In genomic region chr3:179977356-179977755, GRCh38 we compare ENCODE assay signal across 29 cellular contexts. TPM values are rescaled to one million over a fixed set of nuclear protein-coding genes. Genes with fewer than 3 reads are reported as not detected.
"Had no signal": no experiment of that assay in that cellular context is flagged by ENCODE, and none has a peak within 500 bp of the region (broad histone marks: within the 10 kb centered on the region; RNA-seq: fewer than 3 reads in every experiment).

No MANE protein-coding gene starts in this region.

- H3K4me3 ChIP-seq: body of pancreas, cardiac muscle cell, testis, vagina had no signal

- DNase-seq: activated CD4-positive, alpha-beta T cell treated with anti-CD3 and anti-CD28 coated beads, Interleukin-2, amount 50 U/mL, for 4 hours; activated CD8-positive, alpha-beta memory T cell treated with anti-CD3 and anti-CD28 coated beads, Interleukin-2, amount 50 U/mL, for 48 hours; activated naive CD4-positive, alpha-beta T cell treated with anti-CD3 and anti-CD28 coated beads for 36 hours; activated T-cell treated with anti-CD3 and anti-CD28 coated beads, Interleukin-2, amount 50 U/mL, for 4 hours; anterior cingulate cortex; body of pancreas; effector CD8-positive, alpha-beta T cell; hippocampal formation; left ventricle myocardium superior; midbrain; natural killer cell; posterior cingulate gyrus; small intestine; stimulated activated CD4-positive, alpha-beta T cell treated with anti-CD3 and anti-CD28 coated beads, Interleukin-2, amount 100 ng/mL, for 24 hours; stimulated activated naive CD8-positive, alpha-beta T cell treated with anti-CD3 and anti-CD28 coated beads, Interleukin-15, amount 100 ng/mL, for 72 hours; T-cell; testis had no signal

- H3K4me3 Mint-ChIP-seq: activated naive CD4-positive, alpha-beta T cell treated with anti-CD3 and anti-CD28 coated beads for 36 hours; activated T-cell treated with anti-CD3 and anti-CD28 coated beads, Interleukin-2, amount 50 U/mL, for 4 hours; dendritic cell treated with granulocyte-macrophage colony-stimulating factor and Interleukin-4, amounts not matched to agents 40 ng/mL and 50 ng/mL, for 4 days; natural killer cell; stimulated activated effector memory CD8-positive, alpha-beta T cell treated with anti-CD3 and anti-CD28 coated beads, Interleukin-12 subunit alpha, Interleukin-12 subunit beta, amount 100 ng/mL, for 72 hours; stimulated activated naive CD8-positive, alpha-beta T cell treated with anti-CD3 and anti-CD28 coated beads, Interleukin-15, amount 100 ng/mL, for 72 hours; T-cell; T-helper 2 cell treated with Interferon-gamma antibody and Interleukin-4, amounts not matched to agents 5 μg/mL and 100 μg/mL, for 36 hours; type B pancreatic cell had no signal

- H3K27me3 ChIP-seq: body of pancreas, cardiac muscle cell, testis, vagina had no signal

- H3K27ac ChIP-seq: body of pancreas, cardiac muscle cell, testis, vagina had no signal

- H3K9me3 Mint-ChIP-seq: activated naive CD4-positive, alpha-beta T cell treated with anti-CD3 and anti-CD28 coated beads for 36 hours; activated T-cell treated with anti-CD3 and anti-CD28 coated beads, Interleukin-2, amount 50 U/mL, for 4 hours; activated T-helper 2 cell treated with anti-CD3 and anti-CD28 coated beads, Interferon-gamma antibody, Interleukin-2, Interleukin-4, amounts not matched to agents 10 μg/mL and 5 μg/mL and 100 μg/mL, durations not matched to agents 14 hours and 24 hours and 36 hours; dendritic cell treated with granulocyte-macrophage colony-stimulating factor and Interleukin-4, amounts not matched to agents 40 ng/mL and 50 ng/mL, for 4 days; stimulated activated naive CD8-positive, alpha-beta T cell treated with anti-CD3 and anti-CD28 coated beads, Interleukin-15, amount 100 ng/mL, for 72 hours; T-cell; T-helper 2 cell treated with Interferon-gamma antibody and Interleukin-4, amounts not matched to agents 5 μg/mL and 100 μg/mL, for 36 hours; type B pancreatic cell had no signal

- H3K36me3 ChIP-seq: cardiac muscle cell, vagina had no signal

- H3K36me3 Mint-ChIP-seq: natural killer cell; stimulated activated effector memory CD8-positive, alpha-beta T cell treated with anti-CD3 and anti-CD28 coated beads, Interleukin-12 subunit alpha, Interleukin-12 subunit beta, amount 100 ng/mL, for 72 hours; T-cell; type B pancreatic cell had no signal

- H3K4me1 Mint-ChIP-seq: natural killer cell; stimulated activated effector memory CD8-positive, alpha-beta T cell treated with anti-CD3 and anti-CD28 coated beads, Interleukin-12 subunit alpha, Interleukin-12 subunit beta, amount 100 ng/mL, for 72 hours; stimulated activated naive CD8-positive, alpha-beta T cell treated with anti-CD3 and anti-CD28 coated beads, Interleukin-15, amount 100 ng/mL, for 72 hours; T-cell had no signal

- H3K9me3 ChIP-seq: body of pancreas, testis, vagina had no signal

- H3K27me3 Mint-ChIP-seq: dendritic cell treated with granulocyte-macrophage colony-stimulating factor and Interleukin-4, amounts not matched to agents 40 ng/mL and 50 ng/mL, for 4 days; stimulated activated naive CD8-positive, alpha-beta T cell treated with anti-CD3 and anti-CD28 coated beads, Interleukin-15, amount 100 ng/mL, for 72 hours had no signal

- H3K27ac Mint-ChIP-seq: activated naive CD4-positive, alpha-beta T cell treated with anti-CD3 and anti-CD28 coated beads for 36 hours; activated T-helper 2 cell treated with anti-CD3 and anti-CD28 coated beads, Interferon-gamma antibody, Interleukin-2, Interleukin-4, amounts not matched to agents 10 μg/mL and 5 μg/mL and 100 μg/mL, durations not matched to agents 14 hours and 24 hours and 36 hours; dendritic cell treated with granulocyte-macrophage colony-stimulating factor and Interleukin-4, amounts not matched to agents 40 ng/mL and 50 ng/mL, for 4 days; natural killer cell; stimulated activated effector memory CD8-positive, alpha-beta T cell treated with anti-CD3 and anti-CD28 coated beads, Interleukin-12 subunit alpha, Interleukin-12 subunit beta, amount 100 ng/mL, for 72 hours; stimulated activated naive CD8-positive, alpha-beta T cell treated with anti-CD3 and anti-CD28 coated beads, Interleukin-15, amount 100 ng/mL, for 72 hours; T-cell; T-helper 2 cell treated with Interferon-gamma antibody and Interleukin-4, amounts not matched to agents 5 μg/mL and 100 μg/mL, for 36 hours; type B pancreatic cell had no signal

- H3K4me1 ChIP-seq: body of pancreas, testis, vagina had no signal

- ATAC-seq: activated T-cell treated with anti-CD3 and anti-CD28 coated beads, Interleukin-2, amount 50 U/mL, for 4 hours; body of pancreas; esophagus mucosa; left ventricle myocardium superior; natural killer cell; sciatic nerve; stimulated activated effector memory CD8-positive, alpha-beta T cell treated with anti-CD3 and anti-CD28 coated beads, Interleukin-12 subunit alpha, Interleukin-12 subunit beta, amount 100 ng/mL, for 72 hours; stimulated activated naive CD8-positive, alpha-beta T cell treated with anti-CD3 and anti-CD28 coated beads, Interleukin-15, amount 100 ng/mL, for 72 hours; T-cell had no signal

RNA-seq across cellular contexts. Expression of gene PEX5L, which starts 59.4 kb away (rescaled TPM):
- total RNA-seq: activated CD8-positive, alpha-beta memory T cell treated with anti-CD3 and anti-CD28 coated beads for 36 hours; activated naive CD4-positive, alpha-beta T cell treated with anti-CD3 and anti-CD28 coated beads for 36 hours; chondrocyte; endothelial cell of umbilical vein; esophagus mucosa; natural killer cell; T-cell; vagina had no signal
- polyA plus RNA-seq: endothelial cell of umbilical vein had no signal
